In the genomic region with DNA sequence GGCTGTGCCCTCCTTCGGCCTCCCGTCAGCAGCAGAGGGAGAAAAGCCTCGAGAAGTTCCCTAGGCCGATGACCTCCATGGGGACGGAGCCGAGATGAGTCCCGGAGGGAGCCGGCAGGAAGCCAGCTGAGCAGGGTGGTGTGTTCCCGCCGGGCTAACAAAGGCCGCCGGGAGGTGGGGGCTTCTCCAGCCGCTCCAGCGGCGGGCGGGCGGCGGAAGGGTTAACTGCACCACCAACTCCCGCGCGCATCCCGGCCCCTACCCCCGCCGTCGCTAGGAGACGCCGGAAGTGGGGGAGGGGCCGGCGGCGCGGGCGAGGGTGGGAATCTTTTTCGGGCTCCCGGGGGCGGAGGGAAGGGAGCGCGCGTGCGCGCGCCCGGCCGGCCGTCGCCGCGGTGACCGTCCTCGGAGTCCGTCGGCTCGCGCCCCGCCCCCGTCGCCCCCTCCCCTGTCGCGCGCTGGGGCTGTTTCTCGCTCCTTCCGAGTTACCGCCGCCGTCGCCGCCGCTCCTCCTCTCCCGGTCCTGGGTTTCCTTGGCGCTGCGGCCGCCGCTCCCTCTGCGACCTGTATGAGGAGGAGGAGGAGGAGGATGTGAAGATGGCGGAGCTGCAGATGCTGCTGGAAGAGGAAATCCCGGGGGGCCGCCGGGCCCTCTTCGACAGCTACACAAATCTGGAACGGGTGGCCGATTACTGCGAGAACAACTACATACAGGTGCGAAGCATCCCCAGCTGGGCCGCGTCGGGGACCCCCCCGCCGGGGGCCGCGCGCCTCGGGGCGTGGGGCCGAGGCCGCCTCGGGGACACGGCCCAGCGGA, we compare ENCODE assay signal across 8 cellular contexts. TPM values are rescaled to one million over a fixed set of nuclear protein-coding genes. Genes with fewer than 3 reads are reported as not detected.
DNase-seq lines count a peak whose midpoint lies in the region; ATAC-seq and TF ChIP-seq lines count a peak whose summit lies in the region.

A gene (plus strand): TSS at position 477 of the 817 bp plus-strand sequence. CDS start 121 bp downstream, at position 598.

- H3K9me2 ChIP-seq in neural cell (ENCODE audit: insufficient read depth, low read length) = no peaks in the 10 kb centered on the region

- peaks cover 38% of the 10 kb centered on the region for H3K4me1 Mint-ChIP-seq in stimulated activated naive CD8-positive, alpha-beta T cell treated with anti-CD3 and anti-CD28 coated beads, Interleukin-15, amount 100 ng/mL, for 72 hours

- H3K4me3 ChIP-seq in foreskin fibroblast (ENCODE audit: low read depth in 1 of 2, low read length in 2 of 2) (peak within 1 kb of the TSS; percentile 66 to 97), neural cell (ENCODE audit: low read length) (peak within 1 kb of the TSS; percentile 94)

- no peaks in the 10 kb centered on the region for H3K27me3 ChIP-seq in neural cell (ENCODE audit: insufficient read depth, low read depth, low read length)

- H3K9me3 ChIP-seq in KOPT-K1 (ENCODE audit: insufficient read depth, low read length, poor library complexity, severe bottlenecking) (no peaks in the 10 kb centered on the region), neural cell (ENCODE audit: low read length) (no peaks in the 10 kb centered on the region)

- no peaks in the 10 kb centered on the region for H3K9me3 Mint-ChIP-seq in stimulated activated naive CD8-positive, alpha-beta T cell treated with anti-CD3 and anti-CD28 coated beads, Interleukin-15, amount 100 ng/mL, for 72 hours

- no peak for TF ChIP-seq RAD21 in neural cell (conservative IDR thresholded peaks at IDR 0.05)

- DNase-seq in DMS153 treated with DMSO at 0.1 percent for 48 hours (lab: John Stamatoyannopoulos, UW; ENCODE audit: unreplicated experiment) (peak; percentile 69), SHP77 (lab: John Stamatoyannopoulos, UW) (peak; percentile 87 to 89), activated gamma-delta T cell treated with Interleukin-2 at 50 U/mL for 16 hours (peak; percentile 51), foreskin fibroblast (peak; percentile 78 to 92)
- peak; percentile 43 to 64 for DNase-seq in stimulated activated naive CD8-positive, alpha-beta T cell treated with anti-CD3 and anti-CD28 coated beads, Interleukin-15, amount 100 ng/mL, for 72 hours

- H3F3A ChIP-seq in neural cell (ENCODE audit: insufficient read depth, low read length, poor library complexity, severe bottlenecking) = peaks cover 5% of the 10 kb centered on the region

- peaks cover 47% of the 10 kb centered on the region for H3K79me2 ChIP-seq in neural cell (replicated peaks; ENCODE audit: insufficient read depth, low read length)

- peak within 1 kb of the TSS; percentile 94 for H3K9ac ChIP-seq in neural cell (ENCODE audit: low read length)

- no peaks in the 10 kb centered on the region for H4K20me1 ChIP-seq in neural cell (ENCODE audit: insufficient read depth)

- ATAC-seq in GM21717 (IDR thresholded peaks at IDR 0.05; ENCODE audit: unreplicated experiment) = peak; percentile 69
- peak; percentile 76 for ATAC-seq in stimulated activated naive CD8-positive, alpha-beta T cell treated with anti-CD3 and anti-CD28 coated beads, Interleukin-15, amount 100 ng/mL, for 72 hours

- no peak for TF ChIP-seq CTCF in foreskin fibroblast (IDR thresholded peaks at IDR 0.05; ENCODE audit: low read depth, low read length)
- TF ChIP-seq CTCF in neural cell (IDR thresholded peaks at IDR 0.05; ENCODE audit: poor library complexity, severe bottlenecking) = no peak

- no peaks in the 10 kb centered on the region for H3K36me3 ChIP-seq in KOPT-K1 (ENCODE audit: insufficient read depth, low read length)
- H3K36me3 ChIP-seq in neural cell (ENCODE audit: insufficient read depth, low read length) = no peaks in the 10 kb centered on the region

- H3K27ac Mint-ChIP-seq in stimulated activated naive CD8-positive, alpha-beta T cell treated with anti-CD3 and anti-CD28 coated beads, Interleukin-15, amount 100 ng/mL, for 72 hours = peak within 1 kb of the TSS; percentile 91 to 95

- H3K27ac ChIP-seq in KOPT-K1 (ENCODE audit: low read depth, low read length, poor library complexity, severe bottlenecking) (peak within 1 kb of the TSS; percentile 68), neural cell (ENCODE audit: low read length) (peak within 1 kb of the TSS; percentile 97)

- peak within 1 kb of the TSS; percentile 85 for H3K4me2 ChIP-seq in neural cell (ENCODE audit: low read length)

- H3K27me3 Mint-ChIP-seq in stimulated activated naive CD8-positive, alpha-beta T cell treated with anti-CD3 and anti-CD28 coated beads, Interleukin-15, amount 100 ng/mL, for 72 hours = no peaks in the 10 kb centered on the region

- peak within 1 kb of the TSS; percentile 94 to 95 for H3K4me3 Mint-ChIP-seq in stimulated activated naive CD8-positive, alpha-beta T cell treated with anti-CD3 and anti-CD28 coated beads, Interleukin-15, amount 100 ng/mL, for 72 hours

- peak; percentile 69 for TF ChIP-seq EP300 in neural cell (conservative IDR thresholded peaks at IDR 0.05; ENCODE audit: poor library complexity, severe bottlenecking)

- peak within 1 kb of the TSS; percentile 98 for H2AFZ ChIP-seq in neural cell (ENCODE audit: low read depth, low read length)

TF ChIP-seq in neural cell, 6 proteins besides CTCF, POLR2A, EP300 and RAD21:
- TF ChIP-seq EZH2 (IDR thresholded peaks at IDR 0.05; ENCODE audit: borderline replicate concordance, insufficient read depth, low read length, poor library complexity, severe bottlenecking) (no peak), TAF1 (IDR thresholded peaks at IDR 0.05; ENCODE audit: low read depth) (no peak), MXI1 (conservative IDR thresholded peaks at IDR 0.05; ENCODE audit: poor library complexity, severe bottlenecking) (peak; percentile 79), POLR2AphosphoS5 (IDR thresholded peaks at IDR 0.05) (peak; percentile 63)
- TF ChIP-seq, protein P1, sequence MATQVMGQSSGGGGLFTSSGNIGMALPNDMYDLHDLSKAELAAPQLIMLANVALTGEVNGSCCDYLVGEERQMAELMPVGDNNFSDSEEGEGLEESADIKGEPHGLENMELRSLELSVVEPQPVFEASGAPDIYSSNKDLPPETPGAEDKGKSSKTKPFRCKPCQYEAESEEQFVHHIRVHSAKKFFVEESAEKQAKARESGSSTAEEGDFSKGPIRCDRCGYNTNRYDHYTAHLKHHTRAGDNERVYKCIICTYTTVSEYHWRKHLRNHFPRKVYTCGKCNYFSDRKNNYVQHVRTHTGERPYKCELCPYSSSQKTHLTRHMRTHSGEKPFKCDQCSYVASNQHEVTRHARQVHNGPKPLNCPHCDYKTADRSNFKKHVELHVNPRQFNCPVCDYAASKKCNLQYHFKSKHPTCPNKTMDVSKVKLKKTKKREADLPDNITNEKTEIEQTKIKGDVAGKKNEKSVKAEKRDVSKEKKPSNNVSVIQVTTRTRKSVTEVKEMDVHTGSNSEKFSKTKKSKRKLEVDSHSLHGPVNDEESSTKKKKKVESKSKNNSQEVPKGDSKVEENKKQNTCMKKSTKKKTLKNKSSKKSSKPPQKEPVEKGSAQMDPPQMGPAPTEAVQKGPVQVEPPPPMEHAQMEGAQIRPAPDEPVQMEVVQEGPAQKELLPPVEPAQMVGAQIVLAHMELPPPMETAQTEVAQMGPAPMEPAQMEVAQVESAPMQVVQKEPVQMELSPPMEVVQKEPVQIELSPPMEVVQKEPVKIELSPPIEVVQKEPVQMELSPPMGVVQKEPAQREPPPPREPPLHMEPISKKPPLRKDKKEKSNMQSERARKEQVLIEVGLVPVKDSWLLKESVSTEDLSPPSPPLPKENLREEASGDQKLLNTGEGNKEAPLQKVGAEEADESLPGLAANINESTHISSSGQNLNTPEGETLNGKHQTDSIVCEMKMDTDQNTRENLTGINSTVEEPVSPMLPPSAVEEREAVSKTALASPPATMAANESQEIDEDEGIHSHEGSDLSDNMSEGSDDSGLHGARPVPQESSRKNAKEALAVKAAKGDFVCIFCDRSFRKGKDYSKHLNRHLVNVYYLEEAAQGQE (IDR thresholded peaks at IDR 0.05; ENCODE audit: borderline replicate concordance) = peak; percentile 78
TF ChIP-seq in neural cell: peak in this region for 3.

RNA-seq across cellular contexts. Expression of the gene that starts here (rescaled TPM):
- polyA plus RNA-seq in neural cell = 126 and 128 TPM in 2 replicates
- 174 and 229 TPM in 2 replicates for polyA minus RNA-seq in neural cell

Comparison
In these comparisons a context has a peak if more than half of its experiments do, and no peak if none do; other contexts are left out.
1. Peak in every context shown above with its lines: DNase-seq, ATAC-seq, H3K4me3 ChIP-seq and H3K27ac ChIP-seq.